Comparison of ENCODE assay signal across 16 cellular contexts in the genomic region with DNA sequence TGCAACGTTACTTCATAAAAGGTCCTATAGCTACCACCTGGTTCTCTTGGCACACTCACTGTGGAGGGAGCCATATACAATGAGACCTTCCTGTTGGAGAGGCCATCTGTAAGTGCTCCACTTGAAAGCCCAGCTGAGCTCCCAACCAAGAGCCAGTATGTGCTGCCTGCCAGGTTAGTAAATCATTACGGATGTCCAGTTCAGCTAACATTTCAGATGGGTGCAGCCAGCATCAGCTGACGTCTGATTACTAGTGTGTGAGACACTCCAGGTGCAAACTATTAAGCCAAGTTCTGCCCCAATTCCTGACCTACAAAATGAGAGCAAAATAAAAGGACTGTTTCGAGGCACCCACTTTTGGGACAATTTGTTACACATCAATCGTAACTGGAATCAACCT.
DNase-seq lines count a peak whose midpoint lies in the region; ATAC-seq and TF ChIP-seq lines count a peak whose summit lies in the region.
"Had no signal": no experiment of that assay in that cellular context is flagged by ENCODE, and none has a peak within 500 bp of the region (broad histone marks: within the 10 kb centered on the region; RNA-seq: fewer than 3 reads in every experiment).

No MANE protein-coding gene starts in this region.

- ATAC-seq in body of pancreas (peak; percentile 97), HG03439 (IDR thresholded peaks at IDR 0.05; ENCODE audit: unreplicated experiment) (no peak)
- ATAC-seq: T-helper 17 cell had no signal

- intact Hi-C loops in body of pancreas (cut with DNase I), result no loop called here

- H3K4me3 ChIP-seq in body of pancreas, result no peak overlapping the region
- no peak overlapping the region for H3K4me3 ChIP-seq in brain microvascular endothelial cell (ENCODE audit: low read depth, low read length)
- H3K4me3 ChIP-seq: BLaER1, Peyer's patch had no signal

- H3K9me3 ChIP-seq in body of pancreas, result no peaks in the 10 kb centered on the region
- H3K9me3 ChIP-seq: BLaER1, Peyer's patch had no signal

- TF ChIP-seq CTCF in body of pancreas (IDR thresholded peaks at IDR 0.05), result no peak
- TF ChIP-seq CTCF in brain microvascular endothelial cell (IDR thresholded peaks at IDR 0.05; ENCODE audit: low read depth, low read length, missing control alignments), result no peak

- DNase-seq in NCI-H1092 (lab: John Stamatoyannopoulos, UW), result peak; percentile 77
- peak; percentile 36 for DNase-seq in NCI-H510A (lab: John Stamatoyannopoulos, UW)
- DNase-seq in body of pancreas, result peak; percentile 58 to 81 (median 67)
- no peak for DNase-seq in brain microvascular endothelial cell
- DNase-seq in medulla oblongata (ENCODE audit: extremely low spot score), result no peak
- no peak for DNase-seq in retina
- DNase-seq: DMS79, HCEC 1CT, NCI-H187 treated with DMSO at 0.1 percent for 48 hours, NCI-H82, Peyer's patch, Right ventricle myocardium superior, T-helper 17 cell had no signal

- TF ChIP-seq POLR2A in body of pancreas (IDR thresholded peaks at IDR 0.05), result no peak

- H3K36me3 ChIP-seq in body of pancreas (replicated peaks in 1 of 2; ENCODE audit: insufficient read depth in 1 of 2, low read depth in 2 of 2), result no peaks in the 10 kb centered on the region
- no peaks in the 10 kb centered on the region for H3K36me3 ChIP-seq in brain microvascular endothelial cell (replicated peaks)
- H3K36me3 ChIP-seq: BLaER1, Peyer's patch had no signal

- WGBS in body of pancreas, 2 donors, result 12 to 24% methylated on average over 5 of the region's 5 CpGs

- in situ Hi-C loops in brain microvascular endothelial cell (cut with HindIII; ENCODE audit: low pct_ligation_motif_present, low sequenced_read_pairs), result no loop called here

- peak overlapping the region in 1 of 4 donors; percentile 14 for H3K27ac ChIP-seq in body of pancreas
- H3K27ac ChIP-seq in brain microvascular endothelial cell, result no peak overlapping the region
- H3K27ac ChIP-seq: BLaER1, HL-60, Peyer's patch had no signal

- H3K4me1 ChIP-seq in body of pancreas, result peaks cover 16% of the 10 kb centered on the region
- H3K4me1 ChIP-seq: BLaER1, Peyer's patch had no signal

- H3K27me3 ChIP-seq in body of pancreas, result no peaks in the 10 kb centered on the region
- no peaks in the 10 kb centered on the region for H3K27me3 ChIP-seq in brain microvascular endothelial cell (replicated peaks)
- H3K27me3 ChIP-seq: BLaER1, Peyer's patch had no signal

Comparison
In these comparisons a context has a peak if more than half of its experiments do, and no peak if none do; other contexts are left out.
1. DNase-seq: peak in NCI-H1092 (single experiment), NCI-H510A (single experiment) and body of pancreas (4 of 4); none in brain microvascular endothelial cell (single experiment), medulla oblongata (single experiment) and retina (single experiment).